Comparison of ENCODE assay signal across 8 cellular contexts in genomic region chr12:93783827-93784226, GRCh38.
DNase-seq lines count a peak whose midpoint lies in the region; ATAC-seq and TF ChIP-seq lines count a peak whose summit lies in the region.

No MANE protein-coding gene starts in this region.

- H3K27me3 Mint-ChIP-seq in activated CD4-positive, alpha-beta memory T cell treated with anti-CD3 and anti-CD28 coated beads, Interleukin-2, amount 10 ng/mL, durations not matched to agents 7 days and 5 days: no peaks in the 10 kb centered on the region

- no peak overlapping the region for H2AFZ ChIP-seq in HCT116 (ENCODE audit: low read depth, low read length, poor library complexity, severe bottlenecking)

- H4K20me1 ChIP-seq in HCT116 (ENCODE audit: insufficient read depth): no peaks in the 10 kb centered on the region; the same call in 1 of the 2 replicates

- peaks cover 0 to 6% of the 10 kb centered on the region in 2 experiments; a peak in 1 of 4 replicates for H3K36me3 ChIP-seq in HCT116 (ENCODE audit: control insufficient read depth in 1 of 2, insufficient read depth in 2 of 2, low read length in 2 of 2)

- peaks cover 8% of the 10 kb centered on the region for H3K36me3 Mint-ChIP-seq in activated CD4-positive, alpha-beta memory T cell treated with anti-CD3 and anti-CD28 coated beads, Interleukin-2, amount 10 ng/mL, durations not matched to agents 7 days and 5 days (ENCODE audit: low read depth)

- no peak overlapping the region for H3K4me3 Mint-ChIP-seq in activated CD4-positive, alpha-beta memory T cell treated with anti-CD3 and anti-CD28 coated beads, Interleukin-2, amount 10 ng/mL, durations not matched to agents 7 days and 5 days

- peak overlapping the region; percentile 88; the same call in 1 of the 2 replicates for H3K27ac ChIP-seq in HCT116 (ENCODE audit: low read depth, low read length)

- H3K27me3 ChIP-seq in HCT116 (ENCODE audit: insufficient read depth, low read length): no peaks in the 10 kb centered on the region

- H3K4me2 ChIP-seq in HCT116 (ENCODE audit: low read length): peak overlapping the region; percentile 68

- TF ChIP-seq POLR2A in HCT116 (IDR thresholded peaks at IDR 0.05; ENCODE audit: borderline replicate concordance, extremely low read depth, insufficient read depth, insufficient read length): no peak

- intact Hi-C loops in HCT116 (cut with micrococcal nuclease): loop anchor here (10.0 kb wide), 1 partner anchor 219 kb away; no protein-coding TSS in a partner anchor

- in situ Hi-C loops in G401 (cut with HindIII; ENCODE audit: low sequenced_read_pairs): no loop called here

- peaks cover 29% of the 10 kb centered on the region for H3K4me1 Mint-ChIP-seq in activated CD4-positive, alpha-beta memory T cell treated with anti-CD3 and anti-CD28 coated beads, Interleukin-2, amount 10 ng/mL, durations not matched to agents 7 days and 5 days

- CTCF ChIA-PET in HCT116 (lab: Charles Lee): interaction anchor here (1.2 kb wide), 1 partner anchor 291 kb away, joined by 3 read pairs; no protein-coding TSS in a partner anchor
- CTCF ChIA-PET in activated CD4-positive, alpha-beta memory T cell treated with anti-CD3 and anti-CD28 coated beads, Interleukin-2, amount 10 ng/mL, durations not matched to agents 7 days and 5 days (lab: Charles Lee): interaction anchor here (1.1 to 3.7 kb wide), 3 partner anchors 17 to 318 kb away, joined by 5 to 19 read pairs (median 5); no protein-coding TSS in a partner anchor

- H3K9me2 ChIP-seq in HCT116 (ENCODE audit: insufficient read depth): no peaks in the 10 kb centered on the region

- no peaks in the 10 kb centered on the region for H3K9me3 ChIP-seq in HCT116 (ENCODE audit: control insufficient read depth in 1 of 2, insufficient read depth in 1 of 2, low read depth in 1 of 2, low read length in 2 of 2)

- H3K9me3 Mint-ChIP-seq in activated CD4-positive, alpha-beta memory T cell treated with anti-CD3 and anti-CD28 coated beads, Interleukin-2, amount 10 ng/mL, durations not matched to agents 7 days and 5 days: peaks cover 6% of the 10 kb centered on the region

- BruUV-seq in HCT116 (replicated peaks; lab: Mats Ljungman, UMichigan): no TSS peak

- RAD21 ChIA-PET in HCT116 (lab: Charles Lee; ENCODE audit: low non-redundant PET in 1 of 2, low total read pairs in 2 of 2, uncharacterized antibody in 2 of 2, unreplicated experiment in 2 of 2): no interaction called here

- no peak for TF ChIP-seq RAD21 in HCT116 (IDR thresholded peaks at IDR 0.05; ENCODE audit: low read depth)

- TF ChIP-seq CTCF in HCT116 (IDR thresholded peaks at IDR 0.05 in 2 of 3, conservative IDR thresholded peaks at IDR 0.05 in 1 of 3; ENCODE audit: borderline replicate concordance in 1 of 3, insufficient read depth in 1 of 3, low read depth in 2 of 3, low read length in 2 of 3): no peak
- no peak for TF ChIP-seq CTCF in fibroblast of villous mesenchyme (IDR thresholded peaks at IDR 0.05; ENCODE audit: insufficient read depth, low read depth, low read length)

- peak overlapping the region; percentile 66 for H3K27ac Mint-ChIP-seq in activated CD4-positive, alpha-beta memory T cell treated with anti-CD3 and anti-CD28 coated beads, Interleukin-2, amount 10 ng/mL, durations not matched to agents 7 days and 5 days

- peaks cover 42 to 71% of the 10 kb centered on the region in 2 experiments for H3K4me1 ChIP-seq in HCT116 (ENCODE audit: control insufficient read depth in 1 of 2, insufficient read depth in 2 of 2, low read length in 2 of 2)

- H3K9ac ChIP-seq in HCT116 (ENCODE audit: low read length): peak overlapping the region; percentile 58

- DNase-seq in HCT116 (ENCODE audit: low read depth, low spot score): no peak
- peak; percentile 40 for DNase-seq in activated CD4-positive, alpha-beta memory T cell treated with anti-CD3 and anti-CD28 coated beads, Interleukin-2, amount 10 ng/mL, durations not matched to agents 7 days and 5 days
- peak; percentile 33 for DNase-seq in fibroblast of villous mesenchyme (ENCODE audit: low read depth)
- DNase-seq in stimulated activated CD4-positive, alpha-beta T cell treated with anti-CD3 and anti-CD28 coated beads, Interleukin-15, amount 100 ng/mL, for 24 hours: peak; percentile 65
- no peak for DNase-seq in NCI-H526 treated with DMSO at 0.1 percent for 48 hours (lab: John Stamatoyannopoulos, UW)
- no peak for DNase-seq in iPS-NIHi7 (ENCODE audit: extremely low spot score)
- DNase-seq in G401 (ENCODE audit: low spot score): no peak

- POLR2A ChIA-PET in HCT116 (lab: Charles Lee): no interaction called here
- POLR2A ChIA-PET in activated CD4-positive, alpha-beta memory T cell treated with anti-CD3 and anti-CD28 coated beads, Interleukin-2, amount 10 ng/mL, durations not matched to agents 7 days and 5 days (lab: Charles Lee): interaction anchor here (1.0 to 2.2 kb wide), 6 partner anchors 10 to 318 kb away, joined by 3 to 7 read pairs (median 6); no protein-coding TSS in a partner anchor

- no peaks in the 10 kb centered on the region for H3K79me2 ChIP-seq in HCT116 (ENCODE audit: insufficient read depth, low read length)

- H3K4me3 ChIP-seq in HCT116 (replicated peaks in 1 of 2; ENCODE audit: low read depth in 1 of 2, low read length in 2 of 2) (no peak overlapping the region), fibroblast of villous mesenchyme (ENCODE audit: low read depth, low read length) (no peak overlapping the region)

- no peak for ATAC-seq in HCT116
- ATAC-seq in GM21825 (IDR thresholded peaks at IDR 0.05; ENCODE audit: unreplicated experiment): no peak

TF ChIP-seq in HCT116, 20 proteins besides CTCF, POLR2A, EP300 and RAD21:
- no peak for TF ChIP-seq YY1 (IDR thresholded peaks at IDR 0.05; ENCODE audit: extremely low read depth, insufficient replicate concordance, low read depth, low read length)
- peak; percentile 5; the same call in 1 of the 2 replicates for TF ChIP-seq SP1 (IDR thresholded peaks at IDR 0.05; ENCODE audit: low read depth)

Comparison
In these comparisons a context has a peak if more than half of its experiments do, and no peak if none do; other contexts are left out.
1. DNase-seq: peak in activated CD4-positive, alpha-beta memory T cell treated with anti-CD3 and anti-CD28 coated beads, Interleukin-2, amount 10 ng/mL, durations not matched to agents 7 days and 5 days (single experiment), fibroblast of villous mesenchyme (single experiment) and stimulated activated CD4-positive, alpha-beta T cell treated with anti-CD3 and anti-CD28 coated beads, Interleukin-15, amount 100 ng/mL, for 24 hours (single experiment); none in HCT116 (single experiment), NCI-H526 treated with DMSO at 0.1 percent for 48 hours (single experiment), iPS-NIHi7 (single experiment) and G401 (single experiment).